In genomic region chr11:6251120-6251733, GRCh38 we compare ENCODE assay signal across 8 cellular contexts. TPM values are rescaled to one million over a fixed set of nuclear protein-coding genes. Genes with fewer than 3 reads are reported as not detected.
DNase-seq lines count a peak whose midpoint lies in the region; FAIRE-seq and TF ChIP-seq lines count a peak whose summit lies in the region.

No MANE protein-coding gene starts in this region.

- no peak overlapping the region for H2AFZ ChIP-seq in MM.1S (ENCODE audit: low read length)

- H3K36me3 ChIP-seq in H7 (replicated peaks; ENCODE audit: control insufficient read depth, insufficient read depth, low read length) (no peaks in the 10 kb centered on the region), MM.1S (replicated peaks; ENCODE audit: insufficient read depth, low read length) (no peaks in the 10 kb centered on the region)

- no peak overlapping the region for H3K4me2 ChIP-seq in MM.1S (ENCODE audit: low read depth, low read length)

- H3K27me3 ChIP-seq in H7 (ENCODE audit: control insufficient read depth, insufficient read depth, low read length) (peaks cover 6% of the 10 kb centered on the region), MM.1S (replicated peaks; ENCODE audit: insufficient read depth, low read length) (no peaks in the 10 kb centered on the region)

- H3K27ac ChIP-seq in MM.1S (ENCODE audit: low read length), result no peak overlapping the region

- peak; percentile 49 for FAIRE-seq in TTC549 (lab: Jason Lieb, UNC)

- no peaks in the 10 kb centered on the region for H3K79me2 ChIP-seq in MM.1S (ENCODE audit: low read length)

- H3K4me3 ChIP-seq in H7 (ENCODE audit: insufficient read depth, low read depth, low read length), result no peak overlapping the region
- no peak overlapping the region for H3K4me3 ChIP-seq in MM.1S (ENCODE audit: low read length)

- DNase-seq in DMS153 treated with DMSO at 0.1 percent for 48 hours (lab: John Stamatoyannopoulos, UW; ENCODE audit: unreplicated experiment) (peak; percentile 11), DMS153 (lab: John Stamatoyannopoulos, UW) (no peak), H7 (peak; percentile 85), MM.1S (peak; percentile 29), cerebellum (ENCODE audit: low spot score) (peak; percentile 81), left kidney (ENCODE audit: low read depth, low spot score) (peak; percentile 91)
- DNase-seq in stimulated activated CD4-positive, alpha-beta T cell treated with anti-CD3 and anti-CD28 coated beads, Interleukin-4, amount 100 ng/mL, for 4 hours, result peak; percentile 22 to 48

- no peaks in the 10 kb centered on the region for H3F3A ChIP-seq in MM.1S (ENCODE audit: insufficient read depth, low read length)

- no peaks in the 10 kb centered on the region for H3K4me1 ChIP-seq in MM.1S (ENCODE audit: low read length)

- H3K9me3 ChIP-seq in MM.1S (replicated peaks; ENCODE audit: insufficient read depth, low read length), result no peaks in the 10 kb centered on the region

- no peak overlapping the region for H3K9ac ChIP-seq in MM.1S (ENCODE audit: low read length)

- H3K9me2 ChIP-seq in MM.1S (replicated peaks; ENCODE audit: insufficient read depth, low read length), result no peaks in the 10 kb centered on the region

- no peaks in the 10 kb centered on the region for H4K20me1 ChIP-seq in MM.1S (ENCODE audit: insufficient read depth, low read length)

- peak; percentile 74 for TF ChIP-seq CTCF in MM.1S (IDR thresholded peaks at IDR 0.05; ENCODE audit: low read length)

RNA-seq across cellular contexts. Expression of gene CCKBR, which starts 8.4 kb away (rescaled TPM):
- 12.0 and 29.4 TPM in 2 replicates for total RNA-seq in H7 (2014; rRNA removed; shearing (Covaris generic))
- 1.7 TPM for total RNA-seq in cerebellum

RNA-seq across cellular contexts. Expression of gene CNGA4, which starts 12.3 kb away (rescaled TPM):
- 0.17 and 0.67 TPM in 2 replicates for total RNA-seq in H7 (2014; rRNA removed; shearing (Covaris generic))
- total RNA-seq in cerebellum, result 0.36 TPM

RNA-seq across cellular contexts. Expression of gene FHIP1B, which starts 16.8 kb away (rescaled TPM):
- total RNA-seq in H7 (2014; rRNA removed; shearing (Covaris generic)), result 27.9 and 38.3 TPM in 2 replicates
- total RNA-seq in cerebellum, result 25.5 TPM

RNA-seq across cellular contexts. Expression of gene C11orf42, which starts 45.9 kb away (rescaled TPM):
- not detected in 2 replicates for total RNA-seq in H7 (2014; rRNA removed; shearing (Covaris generic))
- not detected for total RNA-seq in cerebellum

RNA-seq across cellular contexts. Expression of gene OR52W1, which starts 52.2 kb away (rescaled TPM):
- not detected in 2 replicates for total RNA-seq in H7 (2014; rRNA removed; shearing (Covaris generic))
- total RNA-seq in cerebellum, result not detected
